ENCODE assay signal across 10 cellular contexts in the genomic region with DNA sequence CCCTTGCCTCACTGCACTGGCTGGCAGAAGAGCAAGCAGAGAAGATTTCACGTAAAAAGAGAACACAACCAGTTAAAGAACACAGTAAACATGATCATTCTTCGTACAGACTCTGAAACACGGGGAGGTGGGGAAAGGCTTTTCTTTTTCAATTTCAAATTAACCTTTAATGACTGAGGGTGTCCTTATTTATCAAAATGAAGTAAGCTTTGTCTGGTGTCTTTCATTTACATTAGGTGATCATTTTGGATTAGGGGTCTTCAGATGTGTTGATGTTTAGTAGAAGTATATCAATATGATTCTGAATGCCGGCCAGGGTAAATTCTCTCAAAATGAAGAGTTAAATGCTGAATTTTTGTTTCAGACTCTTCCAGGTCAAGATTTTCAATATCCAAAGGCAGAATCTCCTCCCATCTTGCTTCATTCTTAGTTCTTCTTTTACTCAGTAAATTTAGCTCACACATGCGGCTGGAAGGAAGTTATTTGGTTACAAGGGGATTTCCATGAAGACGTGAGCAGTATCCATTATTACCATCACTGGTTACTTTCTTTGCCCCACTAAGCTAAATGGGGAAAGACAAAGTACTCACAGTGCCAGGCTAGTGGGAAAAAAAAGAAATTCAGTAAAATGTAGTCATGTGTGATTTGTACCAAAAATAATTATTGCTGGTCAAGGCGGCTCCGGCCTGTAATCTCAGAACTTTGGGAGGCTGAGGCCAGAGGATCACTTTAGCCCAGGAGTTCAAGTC.
DNase-seq lines count a peak whose midpoint lies in the region; ATAC-seq and TF ChIP-seq lines count a peak whose summit lies in the region.
"Had no signal": no experiment of that assay in that cellular context is flagged by ENCODE, and none has a peak within 500 bp of the region (broad histone marks: within the 10 kb centered on the region; RNA-seq: fewer than 3 reads in every experiment).

No MANE protein-coding gene starts in this region.

- H3K4me1 Mint-ChIP-seq in CD8-positive, alpha-beta T cell (ENCODE audit: low read depth), result peaks cover 3% of the 10 kb centered on the region

- intact Hi-C loops in CD8-positive, alpha-beta T cell (cut with DNase I, micrococcal nuclease), result no loop called here

- ATAC-seq in GM21360 (IDR thresholded peaks at IDR 0.05; ENCODE audit: unreplicated experiment) (peak; percentile 89), HG03175 (IDR thresholded peaks at IDR 0.05; ENCODE audit: unreplicated experiment) (peak; percentile 57)
- ATAC-seq in CD8-positive, alpha-beta T cell, result no peak
- ATAC-seq: activated naive CD4-positive, alpha-beta T cell treated with anti-CD3 and anti-CD28 coated beads, Interleukin-2, amount 50 U/mL, for 72 hours had no signal

- POLR2A ChIA-PET in CD8-positive, alpha-beta T cell (lab: Charles Lee), result no interaction called here

- peaks cover 40% of the 10 kb centered on the region for H3K27me3 Mint-ChIP-seq in CD8-positive, alpha-beta T cell (ENCODE audit: low read depth)

- H3K9me3 Mint-ChIP-seq in CD8-positive, alpha-beta T cell, result peaks cover 3% of the 10 kb centered on the region

- H3K4me3 ChIP-seq in GM12864 (ENCODE audit: low read depth, low read length), result no peak overlapping the region
- H3K4me3 ChIP-seq in CD8-positive, alpha-beta T cell (ENCODE audit: low read depth, low read length), result no peak overlapping the region

- DNase-seq in GM12864 (ENCODE audit: low read depth) (peak; percentile 22), dermis blood vessel endothelial cell (peak; percentile 5), mesenteric fat pad (ENCODE audit: low spot score) (no peak), AG20443 (ENCODE audit: low spot score) (no peak)
- DNase-seq in stimulated activated CD4-positive, alpha-beta T cell treated with anti-CD3 and anti-CD28 coated beads, Interleukin-4, amount 100 ng/mL, for 1 hour, result no peak
- DNase-seq in CD8-positive, alpha-beta T cell, result no peak
- DNase-seq: midbrain had no signal

- no peak overlapping the region for H3K27ac Mint-ChIP-seq in CD8-positive, alpha-beta T cell
- H3K27ac Mint-ChIP-seq: activated naive CD4-positive, alpha-beta T cell treated with anti-CD3 and anti-CD28 coated beads, Interleukin-2, amount 50 U/mL, for 72 hours had no signal

- peaks cover 4% of the 10 kb centered on the region for H3K4me1 ChIP-seq in CD8-positive, alpha-beta T cell (ENCODE audit: insufficient read depth, low read length)

- CTCF ChIA-PET in CD8-positive, alpha-beta T cell (lab: Charles Lee), result no interaction called here

- no peaks in the 10 kb centered on the region for H3K36me3 Mint-ChIP-seq in CD8-positive, alpha-beta T cell

- no peaks in the 10 kb centered on the region for H3K9me3 ChIP-seq in CD8-positive, alpha-beta T cell (ENCODE audit: low read length)

- H3K27me3 ChIP-seq in CD8-positive, alpha-beta T cell (ENCODE audit: insufficient read depth, low read length), result no peaks in the 10 kb centered on the region

- H3K4me3 Mint-ChIP-seq in CD8-positive, alpha-beta T cell, result no peak overlapping the region

- no peaks in the 10 kb centered on the region for H3K36me3 ChIP-seq in CD8-positive, alpha-beta T cell (ENCODE audit: insufficient read depth, low read length)

- no peak overlapping the region for H3K27ac ChIP-seq in CD8-positive, alpha-beta T cell (ENCODE audit: low read depth, low read length)

- TF ChIP-seq CTCF in GM12864 (IDR thresholded peaks at IDR 0.05; ENCODE audit: low read depth, low read length, missing control alignments), result no peak
- no peak for TF ChIP-seq CTCF in CD8-positive, alpha-beta T cell (IDR thresholded peaks at IDR 0.05)

Comparison
In these comparisons a context has a peak if more than half of its experiments do, and no peak if none do; other contexts are left out.
1. DNase-seq: peak in GM12864 (single experiment) and dermis blood vessel endothelial cell (single experiment); none in stimulated activated CD4-positive, alpha-beta T cell treated with anti-CD3 and anti-CD28 coated beads, Interleukin-4, amount 100 ng/mL, for 1 hour (single experiment), CD8-positive, alpha-beta T cell (0 of 7), mesenteric fat pad (single experiment) and AG20443 (single experiment).